Comparison of ENCODE assay signal across 9 cellular contexts in genomic region chr7:152859781-152860191, GRCh38.
A peak's percentile ranks its signal among the peaks of the same experiment; 100 is the strongest.
DNase-seq lines count a peak whose midpoint lies in the region; ATAC-seq and TF ChIP-seq lines count a peak whose summit lies in the region.
"Had no signal": no experiment of that assay in that cellular context is flagged by ENCODE, and none has a peak within 500 bp of the region (broad histone marks: within the 10 kb centered on the region; RNA-seq: fewer than 3 reads in every experiment).

No MANE protein-coding gene starts in this region.

- no peaks in the 10 kb centered on the region for H4K20me1 ChIP-seq in OCI-LY7 (ENCODE audit: insufficient read depth, low read length)

- H3K9me3 Mint-ChIP-seq in Calu3 (ENCODE audit: low read depth, unreplicated experiment) = no peaks in the 10 kb centered on the region

- intact Hi-C loops in Calu3 (cut with micrococcal nuclease; ENCODE audit: unreplicated experiment) (no loop called here), OCI-LY7 (cut with micrococcal nuclease; ENCODE audit: unreplicated experiment) (no loop called here), left lung (cut with DNase I) (no loop called here), testis (cut with DNase I; ENCODE audit: low total_unique reads) (no loop called here)

- no peaks in the 10 kb centered on the region for H3K79me2 ChIP-seq in OCI-LY7 (ENCODE audit: insufficient read depth, low read depth, low read length)
- H3K79me2 ChIP-seq: hepatocyte had no signal

- no peaks in the 10 kb centered on the region for H3K4me1 ChIP-seq in OCI-LY7 (ENCODE audit: insufficient read depth, low read length, poor library complexity, severe bottlenecking)
- no peaks in the 10 kb centered on the region for H3K4me1 ChIP-seq in iPS DF 6.9 (ENCODE audit: control insufficient read depth, insufficient read depth, low read length)
- H3K4me1 ChIP-seq in left lung = no peaks in the 10 kb centered on the region
- H3K4me1 ChIP-seq in testis = no peaks in the 10 kb centered on the region

- H3K27ac Mint-ChIP-seq in Calu3 (ENCODE audit: unreplicated experiment) = no peak overlapping the region

- H3K4me2 ChIP-seq in OCI-LY7 (ENCODE audit: low read length) = no peak overlapping the region
- H3K4me2 ChIP-seq: hepatocyte had no signal

- no peak for TF ChIP-seq CTCF in Calu3 (IDR thresholded peaks at IDR 0.05; ENCODE audit: unreplicated experiment)
- peak; percentile 71 for TF ChIP-seq CTCF in OCI-LY7 (conservative IDR thresholded peaks at IDR 0.05; ENCODE audit: low read length)
- TF ChIP-seq CTCF in left lung (IDR thresholded peaks at IDR 0.05) = no peak
- TF ChIP-seq CTCF in testis (IDR thresholded peaks at IDR 0.05) = peak in 1 of 3 experiments; percentile 32

- H2AFZ ChIP-seq in OCI-LY7 (ENCODE audit: low read length) = no peak overlapping the region
- H2AFZ ChIP-seq: hepatocyte had no signal

- no peak overlapping the region for H3K4me3 ChIP-seq in OCI-LY7 (ENCODE audit: low read depth, low read length, poor library complexity, severe bottlenecking)
- H3K4me3 ChIP-seq in iPS DF 6.9 (ENCODE audit: low read length) = no peak overlapping the region
- H3K4me3 ChIP-seq in left lung = no peak overlapping the region
- H3K4me3 ChIP-seq in testis = no peak overlapping the region
- H3K4me3 ChIP-seq: hepatocyte had no signal

- H3K9me2 ChIP-seq in OCI-LY7 (ENCODE audit: insufficient read depth, low read length) = no peaks in the 10 kb centered on the region

- no peaks in the 10 kb centered on the region for H3K4me1 Mint-ChIP-seq in Calu3 (ENCODE audit: low read depth, unreplicated experiment)

- no CpG with 5 or more reads among the region's 7 CpGs for WGBS in iPS DF 6.9 (ENCODE audit: insufficient coverage, insufficient read length)
- WGBS in testis, 2 donors = 71 to 78% methylated on average over 7 of the region's 7 CpGs

- BruUV-seq in Calu3 (replicated peaks; lab: Mats Ljungman, UMichigan) (no TSS peak), OCI-LY7 (replicated peaks; lab: Mats Ljungman, UMichigan) (no TSS peak)

- ATAC-seq in GM21360 (IDR thresholded peaks at IDR 0.05; ENCODE audit: unreplicated experiment) = peak; percentile 58
- ATAC-seq in left lung = no peak

- POLR2A ChIA-PET in OCI-LY7 (lab: Charles Lee) = no interaction called here

- H3K9me3 ChIP-seq in OCI-LY7 (ENCODE audit: low read length) (no peaks in the 10 kb centered on the region), iPS DF 6.9 (ENCODE audit: control insufficient read depth, insufficient read depth, low read length) (no peaks in the 10 kb centered on the region), left lung (no peaks in the 10 kb centered on the region), testis (no peaks in the 10 kb centered on the region)

- CTCF ChIA-PET in Calu3 (lab: Charles Lee) (no interaction called here), OCI-LY7 (lab: Charles Lee; ENCODE audit: unreplicated experiment) (no interaction called here)

- H3K27me3 ChIP-seq in iPS DF 6.9 (ENCODE audit: control insufficient read depth, insufficient read depth, low read length) (no peaks in the 10 kb centered on the region), left lung (no peaks in the 10 kb centered on the region), testis (no peaks in the 10 kb centered on the region)
- H3K27me3 ChIP-seq: hepatocyte had no signal

- DNase-seq in Calu3 (peak; percentile 11), OCI-LY7 (ENCODE audit: low spot score) (peak; percentile 19), iPS DF 6.9 (ENCODE audit: low read depth, low spot score) (peak; percentile 47), NCI-H128 (lab: John Stamatoyannopoulos, UW; ENCODE audit: unreplicated experiment) (no peak), left lung (no peak), mesenteric fat pad (ENCODE audit: low spot score) (no peak), testis (no peak)

- no peak for TF ChIP-seq POLR2A in testis (IDR thresholded peaks at IDR 0.05)

- H3K36me3 ChIP-seq in OCI-LY7 (ENCODE audit: insufficient read depth, low read length) (no peaks in the 10 kb centered on the region), iPS DF 6.9 (ENCODE audit: control insufficient read depth, insufficient read depth, low read length) (no peaks in the 10 kb centered on the region; the same call in 1 of the 2 replicates), left lung (peaks cover 0 to 11% of the 10 kb centered on the region in 2 donors), testis (ENCODE audit: low read depth, missing control alignments) (no peaks in the 10 kb centered on the region)

- no peak overlapping the region for H3K27ac ChIP-seq in OCI-LY7 (ENCODE audit: low read depth, low read length, poor library complexity, severe bottlenecking)
- no peak overlapping the region for H3K27ac ChIP-seq in iPS DF 6.9 (ENCODE audit: low read length)
- H3K27ac ChIP-seq in left lung = no peak overlapping the region
- no peak overlapping the region for H3K27ac ChIP-seq in testis
- H3K27ac ChIP-seq: hepatocyte had no signal

- H3K27me3 Mint-ChIP-seq in Calu3 (ENCODE audit: unreplicated experiment) = no peaks in the 10 kb centered on the region

- no peak overlapping the region for H3K4me3 Mint-ChIP-seq in Calu3 (ENCODE audit: low read depth, unreplicated experiment)

- H3K36me3 Mint-ChIP-seq in Calu3 (ENCODE audit: insufficient read depth, unreplicated experiment) = peaks cover 5% of the 10 kb centered on the region

Comparison
In these comparisons a context has a peak if more than half of its experiments do, and no peak if none do; other contexts are left out.
1. DNase-seq: peak in Calu3 (single experiment), OCI-LY7 (single experiment) and iPS DF 6.9 (single experiment); none in NCI-H128 (single experiment), left lung (0 of 2), mesenteric fat pad (single experiment) and testis (single experiment).